In the genomic region with DNA sequence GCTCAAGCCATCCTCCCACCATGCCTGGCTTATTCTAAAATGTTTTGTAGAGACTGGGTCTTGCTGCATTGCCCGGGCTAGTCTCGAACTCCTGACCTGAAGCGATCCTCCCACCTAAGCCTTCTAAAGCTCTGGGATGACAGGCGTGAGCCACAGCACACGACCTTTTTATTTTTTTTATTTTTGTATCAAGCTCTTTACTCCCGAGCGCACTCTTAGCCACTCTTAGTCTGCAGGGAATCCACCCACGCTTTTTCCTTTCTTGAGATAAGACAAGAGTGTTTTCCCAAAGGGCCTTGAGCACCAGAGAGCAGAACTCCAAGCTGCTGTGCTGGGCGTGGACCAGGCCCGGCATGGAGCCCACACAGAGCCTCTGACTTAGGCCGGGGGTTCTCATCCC, we compare ENCODE assay signal across 17 cellular contexts. TPM values are rescaled to one million over a fixed set of nuclear protein-coding genes. Genes with fewer than 3 reads are reported as not detected.
A peak's percentile ranks its signal among the peaks of the same experiment; 100 is the strongest.
DNase-seq lines count a peak whose midpoint lies in the region; ATAC-seq and TF ChIP-seq lines count a peak whose summit lies in the region.
"Had no signal": no experiment of that assay in that cellular context is flagged by ENCODE, and none has a peak within 500 bp of the region (broad histone marks: within the 10 kb centered on the region; RNA-seq: fewer than 3 reads in every experiment).

No MANE protein-coding gene starts in this region.

- H3K79me2 ChIP-seq in osteoblast (ENCODE audit: insufficient read depth, low read length) (no peaks in the 10 kb centered on the region), MM.1S (ENCODE audit: low read length) (no peaks in the 10 kb centered on the region)

- H3K36me3 ChIP-seq in osteoblast (ENCODE audit: insufficient read depth, low read length): no peaks in the 10 kb centered on the region
- H3K36me3 ChIP-seq in MM.1S (replicated peaks; ENCODE audit: insufficient read depth, low read length): no peaks in the 10 kb centered on the region

- TF ChIP-seq CTCF in astrocyte of the spinal cord (IDR thresholded peaks at IDR 0.05; ENCODE audit: low read depth, low read length) (no peak), osteoblast (IDR thresholded peaks at IDR 0.05; ENCODE audit: extremely low read depth, low read depth, low read length) (no peak), MM.1S (IDR thresholded peaks at IDR 0.05; ENCODE audit: low read length) (no peak)

- H3K4me1 ChIP-seq in osteoblast (ENCODE audit: insufficient read depth, low read length): peaks cover 2% of the 10 kb centered on the region
- H3K4me1 ChIP-seq in MM.1S (ENCODE audit: low read length): no peaks in the 10 kb centered on the region

- H2AFZ ChIP-seq in osteoblast (ENCODE audit: low read length) (no peak overlapping the region), MM.1S (ENCODE audit: low read length) (no peak overlapping the region)

- DNase-seq in COLO829 (ENCODE audit: low spot score): peak; percentile 72
- DNase-seq in astrocyte of the spinal cord (ENCODE audit: low read depth, low spot score): peak; percentile 26
- peak; percentile 71 for DNase-seq in left ventricle myocardium superior
- peak; percentile 92 for DNase-seq in osteoblast (ENCODE audit: insufficient read length, low spot score, missing footprints)
- DNase-seq in MM.1S: no peak
- DNase-seq in NCI-H2029 treated with DMSO at 0.1 percent for 48 hours (lab: John Stamatoyannopoulos, UW): no peak
- DNase-seq in C1 segment of cervical spinal cord (lab: John Stamatoyannopoulos, UW): no peak
- DNase-seq in stimulated activated CD4-positive, alpha-beta T cell treated with anti-CD3 and anti-CD28 coated beads, Interleukin-1b, Interleukin-23, amount 100 ng/mL, for 48 hours: no peak
- DNase-seq: activated B cell treated with CpG ODN at 0.5 μM for 24 hours; activated CD8-positive, alpha-beta memory T cell treated with anti-CD3 and anti-CD28 coated beads for 24 hours; amniotic stem cell; COR-L47; naive thymus-derived CD4-positive, alpha-beta T cell; NCI-H1436 treated with DMSO at 0.1 percent for 48 hours; NCI-H345 had no signal

- intact Hi-C loops in left ventricle myocardium superior (cut with micrococcal nuclease): no loop called here

- H3K9me2 ChIP-seq in MM.1S (replicated peaks; ENCODE audit: insufficient read depth, low read length): no peaks in the 10 kb centered on the region

- H3K9me3 ChIP-seq in osteoblast (ENCODE audit: low read depth, low read length) (peaks cover 5% of the 10 kb centered on the region), MM.1S (replicated peaks; ENCODE audit: insufficient read depth, low read length) (no peaks in the 10 kb centered on the region)

- H3K27me3 ChIP-seq in osteoblast (ENCODE audit: insufficient read depth, low read length) (no peaks in the 10 kb centered on the region), MM.1S (replicated peaks; ENCODE audit: insufficient read depth, low read length) (no peaks in the 10 kb centered on the region)

- H3K27ac ChIP-seq in osteoblast (ENCODE audit: low read depth, low read length) (no peak overlapping the region), MM.1S (ENCODE audit: low read length) (no peak overlapping the region)

- no peaks in the 10 kb centered on the region for H4K20me1 ChIP-seq in osteoblast (ENCODE audit: insufficient read depth, low read length)
- H4K20me1 ChIP-seq in MM.1S (ENCODE audit: insufficient read depth, low read length): no peaks in the 10 kb centered on the region

- in situ Hi-C loops in astrocyte of the spinal cord (cut with HindIII; ENCODE audit: low sequenced_read_pairs): no loop called here

- H3K4me3 ChIP-seq in astrocyte of the spinal cord (ENCODE audit: low read depth, low read length) (no peak overlapping the region), osteoblast (ENCODE audit: insufficient read depth, low read length) (no peak overlapping the region), MM.1S (ENCODE audit: low read length) (no peak overlapping the region)

- H3F3A ChIP-seq in MM.1S (ENCODE audit: insufficient read depth, low read length): no peaks in the 10 kb centered on the region

- H3K4me2 ChIP-seq in osteoblast (ENCODE audit: insufficient read depth, low read length): peak overlapping the region; percentile 40
- no peak overlapping the region for H3K4me2 ChIP-seq in MM.1S (ENCODE audit: low read depth, low read length)

- peak; percentile 98 for ATAC-seq in left ventricle myocardium superior
- ATAC-seq: activated T-helper 17 cell treated with anti-CD3 and anti-CD28 coated beads, Interleukin-2, amount 50 U/mL, for 72 hours; naive thymus-derived CD4-positive, alpha-beta T cell had no signal

- H3K9ac ChIP-seq in MM.1S (ENCODE audit: low read length): no peak overlapping the region

RNA-seq across cellular contexts. Expression of a gene that starts 23.4 kb away (rescaled TPM):
- total RNA-seq in left ventricle myocardium superior (3.2 TPM), osteoblast (0.29 and 1.1 TPM in 2 replicates)
- total RNA-seq: HT-29 had no signal

Comparison
In these comparisons a context has a peak if more than half of its experiments do, and no peak if none do; other contexts are left out.
1. DNase-seq: peak in COLO829 (single experiment), astrocyte of the spinal cord (single experiment), left ventricle myocardium superior (single experiment) and osteoblast (single experiment); none in MM.1S (single experiment), NCI-H2029 treated with DMSO at 0.1 percent for 48 hours (single experiment), C1 segment of cervical spinal cord (0 of 14) and stimulated activated CD4-positive, alpha-beta T cell treated with anti-CD3 and anti-CD28 coated beads, Interleukin-1b, Interleukin-23, amount 100 ng/mL, for 48 hours (single experiment).